ENCODE assay signal across 12 cellular contexts in genomic region chr2:214465386-214466146, GRCh38. TPM values are rescaled to one million over a fixed set of nuclear protein-coding genes. Genes with fewer than 3 reads are reported as not detected.
DNase-seq lines count a peak whose midpoint lies in the region; ATAC-seq and TF ChIP-seq lines count a peak whose summit lies in the region.
"Had no signal": no experiment of that assay in that cellular context is flagged by ENCODE, and none has a peak within 500 bp of the region (broad histone marks: within the 10 kb centered on the region; RNA-seq: fewer than 3 reads in every experiment).

No MANE protein-coding gene starts in this region.

- H3K9me3 Mint-ChIP-seq in Calu3 (ENCODE audit: low read depth, unreplicated experiment): peaks cover 4% of the 10 kb centered on the region

- no peak overlapping the region for H3K4me3 Mint-ChIP-seq in Calu3 (ENCODE audit: low read depth, unreplicated experiment)
- H3K4me3 Mint-ChIP-seq: CD4-positive, CD25-positive, alpha-beta regulatory T cell had no signal

- no peak overlapping the region for H3K27ac Mint-ChIP-seq in Calu3 (ENCODE audit: unreplicated experiment)
- H3K27ac Mint-ChIP-seq: CD4-positive, CD25-positive, alpha-beta regulatory T cell had no signal

- WGBS in neuronal stem cell (ENCODE audit: extremely low coverage in 2 of 2, insufficient read length in 2 of 2, insufficient replicate concordance in 1 of 2), 2 donors: no CpG with 5 or more reads among the region's 3 CpGs
- WGBS in suprapubic skin: 75% methylated on average over 3 of the region's 3 CpGs

- H2AK5ac ChIP-seq in neuronal stem cell (ENCODE audit: low read depth, low read length): no peak overlapping the region

- no peak overlapping the region for H2BK12ac ChIP-seq in neuronal stem cell (ENCODE audit: low read length)

- H3K4me1 ChIP-seq in PC-3 (ENCODE audit: insufficient read depth, low read length): no peaks in the 10 kb centered on the region
- peaks cover 0 to 2% of the 10 kb centered on the region in 2 donors for H3K4me1 ChIP-seq in neuronal stem cell (ENCODE audit: control insufficient read depth in 2 of 2, insufficient read depth in 1 of 2, low read depth in 1 of 2, low read length in 2 of 2)
- no peaks in the 10 kb centered on the region for H3K4me1 ChIP-seq in suprapubic skin

- H3K4me3 ChIP-seq in PC-3 (ENCODE audit: low read length) (no peak overlapping the region), neuronal stem cell (ENCODE audit: low read length in 2 of 2) (no peak overlapping the region), suprapubic skin (no peak overlapping the region)

- no peak for ATAC-seq in PC-3

- intact Hi-C loops in PC-3 (cut with micrococcal nuclease) (no loop called here), Calu3 (cut with micrococcal nuclease; ENCODE audit: unreplicated experiment) (no loop called here)

- no peak overlapping the region for H3K18ac ChIP-seq in neuronal stem cell (ENCODE audit: low read length)

- TF ChIP-seq CTCF in PC-3 (conservative IDR thresholded peaks at IDR 0.05; ENCODE audit: low read depth, low read length) (no peak), Calu3 (IDR thresholded peaks at IDR 0.05; ENCODE audit: unreplicated experiment) (no peak), suprapubic skin (IDR thresholded peaks at IDR 0.05) (no peak)

- BruUV-seq in PC-3 (replicated peaks; lab: Mats Ljungman, UMichigan) (no TSS peak), Calu3 (replicated peaks; lab: Mats Ljungman, UMichigan) (no TSS peak)

- H3K36me3 Mint-ChIP-seq in Calu3 (ENCODE audit: insufficient read depth, unreplicated experiment): no peaks in the 10 kb centered on the region
- H3K36me3 Mint-ChIP-seq: CD4-positive, CD25-positive, alpha-beta regulatory T cell had no signal

- CTCF ChIA-PET in PC-3 (lab: Charles Lee) (no interaction called here), Calu3 (lab: Charles Lee) (interaction anchor here (0.8 kb wide), 1 partner anchor 152 kb away, joined by 4 read pairs; no protein-coding TSS in a partner anchor)

- no peaks in the 10 kb centered on the region for H3K36me3 ChIP-seq in PC-3 (ENCODE audit: low read depth, low read length)
- H3K36me3 ChIP-seq in neuronal stem cell (replicated peaks in 1 of 2; ENCODE audit: control insufficient read depth in 2 of 2, insufficient read depth in 2 of 2, low read length in 2 of 2): no peaks in the 10 kb centered on the region
- H3K36me3 ChIP-seq in suprapubic skin: no peaks in the 10 kb centered on the region

- H3K4me1 Mint-ChIP-seq in Calu3 (ENCODE audit: low read depth, unreplicated experiment): no peaks in the 10 kb centered on the region
- H3K4me1 Mint-ChIP-seq: CD4-positive, CD25-positive, alpha-beta regulatory T cell had no signal

- H3K4me2 ChIP-seq in PC-3 (ENCODE audit: low read length): no peak overlapping the region
- no peak overlapping the region for H3K4me2 ChIP-seq in neuronal stem cell (ENCODE audit: insufficient read depth, low read length, poor library complexity, severe bottlenecking)

- POLR2A ChIA-PET in PC-3 (lab: Charles Lee; ENCODE audit: unreplicated experiment): interaction anchor here (0.6 kb wide), 1 partner anchor 45 kb away, joined by 7 read pairs; no protein-coding TSS in a partner anchor

- H3K27ac ChIP-seq in PC-3 (ENCODE audit: low read length): no peak overlapping the region
- H3K27ac ChIP-seq in neuronal stem cell (replicated peaks; ENCODE audit: low read length): no peak overlapping the region
- H3K27ac ChIP-seq in suprapubic skin: no peak overlapping the region

- no peak overlapping the region for H3K4ac ChIP-seq in neuronal stem cell (ENCODE audit: low read length)

- H3K79me2 ChIP-seq in PC-3 (ENCODE audit: low read length): no peaks in the 10 kb centered on the region

- TF ChIP-seq POLR2A in suprapubic skin (IDR thresholded peaks at IDR 0.05): no peak

- no peaks in the 10 kb centered on the region for H3K27me3 Mint-ChIP-seq in Calu3 (ENCODE audit: unreplicated experiment)
- H3K27me3 Mint-ChIP-seq: CD4-positive, CD25-positive, alpha-beta regulatory T cell had no signal

- H3K23ac ChIP-seq in neuronal stem cell (ENCODE audit: low read depth, low read length, poor library complexity): no peak overlapping the region

- H3K9me3 ChIP-seq in PC-3 (ENCODE audit: low read length) (no peaks in the 10 kb centered on the region), neuronal stem cell (replicated peaks in 1 of 2; ENCODE audit: control insufficient read depth in 2 of 2, insufficient read depth in 1 of 2, low read depth in 1 of 2, low read length in 2 of 2) (peaks cover 0 to 9% of the 10 kb centered on the region in 2 donors), suprapubic skin (no peaks in the 10 kb centered on the region)

- no peaks in the 10 kb centered on the region for H4K20me1 ChIP-seq in PC-3 (ENCODE audit: low read length)

- H4K8ac ChIP-seq in neuronal stem cell (ENCODE audit: low read depth, low read length): no peak overlapping the region

- no peak overlapping the region for H2AFZ ChIP-seq in PC-3 (ENCODE audit: low read length)
- peak overlapping the region; percentile 42 for H2AFZ ChIP-seq in neuronal stem cell (ENCODE audit: low read length)

- no peaks in the 10 kb centered on the region for H3K79me1 ChIP-seq in neuronal stem cell (ENCODE audit: low read depth, low read length)

- H3K14ac ChIP-seq in neuronal stem cell (ENCODE audit: low read length): no peak overlapping the region

- H3K9ac ChIP-seq in PC-3 (ENCODE audit: low read length) (no peak overlapping the region), neuronal stem cell (ENCODE audit: low read depth, low read length, poor library complexity) (no peak overlapping the region)

- peak; percentile 61 for DNase-seq in ELR (ENCODE audit: low read depth)
- peak; percentile 52 for DNase-seq in PC-3
- peak; percentile 6 for DNase-seq in fibroblast of the conjunctiva (ENCODE audit: low read depth)
- DNase-seq in neuronal stem cell (ENCODE audit: low spot score): no peak
- DNase-seq in Calu3: no peak
- DNase-seq in activated gamma-delta T cell treated with Interleukin-2 at 50 U/mL for 16 hours: no peak
- no peak for DNase-seq in T1000 (lab: John Stamatoyannopoulos, UW)
- DNase-seq in suprapubic skin (ENCODE audit: low spot score in 2 of 2): no peak
- DNase-seq: CD4-positive, CD25-positive, alpha-beta regulatory T cell; KG1 had no signal

- H3K27me3 ChIP-seq in PC-3 (ENCODE audit: low read length): no peaks in the 10 kb centered on the region
- no peaks in the 10 kb centered on the region for H3K27me3 ChIP-seq in neuronal stem cell (ENCODE audit: control insufficient read depth in 3 of 3, insufficient read depth in 3 of 3, low read depth in 1 of 3, low read length in 3 of 3)
- no peaks in the 10 kb centered on the region for H3K27me3 ChIP-seq in suprapubic skin

- no peak overlapping the region for H2BK120ac ChIP-seq in neuronal stem cell (ENCODE audit: low read depth, low read length)

- H3K9me2 ChIP-seq in PC-3 (replicated peaks; ENCODE audit: low read length): no peaks in the 10 kb centered on the region

- no peak overlapping the region for H2BK15ac ChIP-seq in neuronal stem cell (ENCODE audit: low read length)

- TF ChIP-seq EP300 in suprapubic skin (IDR thresholded peaks at IDR 0.05): no peak

- no peak overlapping the region for H4K91ac ChIP-seq in neuronal stem cell (ENCODE audit: low read depth, low read length, poor library complexity)

- H2BK5ac ChIP-seq in neuronal stem cell (ENCODE audit: low read length): no peak overlapping the region

- no peaks in the 10 kb centered on the region for H3F3A ChIP-seq in PC-3 (ENCODE audit: low read length, unreplicated experiment)

RNA-seq across cellular contexts. Expression of gene VWC2L, which starts 54.7 kb away (rescaled TPM):
- total RNA-seq in PC-3 (2014; rRNA removed) (not detected in 2 replicates), Calu3 (2022) (not detected in 2 replicates), suprapubic skin (not detected)
- polyA plus RNA-seq in neuronal stem cell (2013, experiment 1 of 2): not detected
- 0.01 TPM for polyA plus RNA-seq in neuronal stem cell (2013, experiment 2 of 2)
- total RNA-seq: CD4-positive, CD25-positive, alpha-beta regulatory T cell; mesenteric fat pad; urinary bladder had no signal
- polyA plus RNA-seq: CD4-positive, CD25-positive, alpha-beta regulatory T cell; urinary bladder had no signal

Comparison
In these comparisons a context has a peak if more than half of its experiments do, and no peak if none do; other contexts are left out.
1. DNase-seq: peak in ELR (single experiment), PC-3 (single experiment) and fibroblast of the conjunctiva (single experiment); none in neuronal stem cell (single experiment), Calu3 (single experiment), activated gamma-delta T cell treated with Interleukin-2 at 50 U/mL for 16 hours (single experiment), T1000 (single experiment) and suprapubic skin (0 of 2).